ENCODE assay signal across 20 cellular contexts in genomic region chr1:171381866-171382210, GRCh38.
DNase-seq lines count a peak whose midpoint lies in the region; ATAC-seq and TF ChIP-seq lines count a peak whose summit lies in the region.
"Had no signal": no experiment of that assay in that cellular context is flagged by ENCODE, and none has a peak within 500 bp of the region (broad histone marks: within the 10 kb centered on the region; RNA-seq: fewer than 3 reads in every experiment).

No MANE protein-coding gene starts in this region.

- H3K4me1 Mint-ChIP-seq in natural killer cell treated with Interleukin-12 subunit alpha and Interleukin-12 subunit beta and Interleukin-15 and Interleukin-18, amount 100 ng/mL, for 72 hours (ENCODE audit: low read depth in 2 of 2) = no peaks in the 10 kb centered on the region
- H3K4me1 Mint-ChIP-seq in natural killer cell = no peaks in the 10 kb centered on the region
- no peaks in the 10 kb centered on the region for H3K4me1 Mint-ChIP-seq in stimulated activated memory B cell treated with anti-CD40 and anti-IgM and Interleukin-4, amounts not matched to agents 10 μg/mL and 1 μg/mL and 100 μg/mL, for 72 hours
- H3K4me1 Mint-ChIP-seq: B cell; CD4-positive, CD25-positive, alpha-beta regulatory T cell; GM23338; H9 had no signal

- H3K9me3 Mint-ChIP-seq in natural killer cell treated with Interleukin-12 subunit alpha and Interleukin-12 subunit beta and Interleukin-15 and Interleukin-18, amount 100 ng/mL, for 72 hours = no peaks in the 10 kb centered on the region
- no peaks in the 10 kb centered on the region for H3K9me3 Mint-ChIP-seq in natural killer cell
- peaks cover 7% of the 10 kb centered on the region for H3K9me3 Mint-ChIP-seq in stimulated activated memory B cell treated with anti-CD40 and anti-IgM and Interleukin-4, amounts not matched to agents 10 μg/mL and 1 μg/mL and 100 μg/mL, for 72 hours

- WGBS in neuronal stem cell (ENCODE audit: extremely low coverage in 2 of 2, insufficient read length in 2 of 2, insufficient replicate concordance in 1 of 2), 2 donors = no CpG with 5 or more reads among the region's 11 CpGs
- 94% methylated on average over 11 of the region's 11 CpGs for WGBS in heart right ventricle, 2 donors

- H3K9me3 ChIP-seq in neuronal stem cell (replicated peaks in 1 of 2; ENCODE audit: control insufficient read depth in 2 of 2, insufficient read depth in 1 of 2, low read depth in 1 of 2, low read length in 2 of 2) (peaks cover 0 to 2% of the 10 kb centered on the region in 2 donors), heart right ventricle (peaks cover 0 to 11% (median 0%) of the 10 kb centered on the region in 11 donors)

- H3K27ac Mint-ChIP-seq in natural killer cell treated with Interleukin-12 subunit alpha and Interleukin-12 subunit beta and Interleukin-15 and Interleukin-18, amount 100 ng/mL, for 72 hours = no peak overlapping the region
- no peak overlapping the region for H3K27ac Mint-ChIP-seq in natural killer cell
- H3K27ac Mint-ChIP-seq in stimulated activated memory B cell treated with anti-CD40 and anti-IgM and Interleukin-4, amounts not matched to agents 10 μg/mL and 1 μg/mL and 100 μg/mL, for 72 hours = no peak overlapping the region
- H3K27ac Mint-ChIP-seq: B cell; CD4-positive, CD25-positive, alpha-beta regulatory T cell; CD8-positive, alpha-beta T cell; GM23338; H9 had no signal

- TF ChIP-seq CTCF in natural killer cell (IDR thresholded peaks at IDR 0.05) = no peak
- TF ChIP-seq CTCF in heart right ventricle (IDR thresholded peaks at IDR 0.05) = no peak

- no peaks in the 10 kb centered on the region for H3K79me1 ChIP-seq in neuronal stem cell (ENCODE audit: low read depth, low read length)

- no peak overlapping the region for H2AFZ ChIP-seq in neuronal stem cell (ENCODE audit: low read length)
- H2AFZ ChIP-seq: GM23338 had no signal

- ATAC-seq in natural killer cell treated with Interleukin-12 subunit alpha and Interleukin-12 subunit beta and Interleukin-15 and Interleukin-18, amount 100 ng/mL, for 72 hours = peak; percentile 38 to 48
- ATAC-seq in natural killer cell (no peak), heart right ventricle (no peak)
- peak; percentile 39 for ATAC-seq in stimulated activated memory B cell treated with anti-CD40 and anti-IgM and Interleukin-4, amounts not matched to agents 10 μg/mL and 1 μg/mL and 100 μg/mL, for 72 hours
- ATAC-seq: CD8-positive, alpha-beta T cell; GM12878; GM23338; HCT116 had no signal

- no peak overlapping the region for H2BK5ac ChIP-seq in neuronal stem cell (ENCODE audit: low read length)

- H3K27ac ChIP-seq in neuronal stem cell (replicated peaks; ENCODE audit: low read length) (no peak overlapping the region), heart right ventricle (no peak overlapping the region)
- H3K27ac ChIP-seq: 22Rv1, BLaER1, C4-2B had no signal

- peak overlapping the region; percentile 31 for H3K23ac ChIP-seq in neuronal stem cell (ENCODE audit: low read depth, low read length, poor library complexity)

- no peak overlapping the region for H3K4me3 Mint-ChIP-seq in natural killer cell treated with Interleukin-12 subunit alpha and Interleukin-12 subunit beta and Interleukin-15 and Interleukin-18, amount 100 ng/mL, for 72 hours
- no peak overlapping the region for H3K4me3 Mint-ChIP-seq in natural killer cell
- no peak overlapping the region for H3K4me3 Mint-ChIP-seq in stimulated activated memory B cell treated with anti-CD40 and anti-IgM and Interleukin-4, amounts not matched to agents 10 μg/mL and 1 μg/mL and 100 μg/mL, for 72 hours
- H3K4me3 Mint-ChIP-seq: B cell; CD4-positive, CD25-positive, alpha-beta regulatory T cell; CD8-positive, alpha-beta T cell; GM23338; H9 had no signal

- H3K36me3 Mint-ChIP-seq in natural killer cell treated with Interleukin-12 subunit alpha and Interleukin-12 subunit beta and Interleukin-15 and Interleukin-18, amount 100 ng/mL, for 72 hours = no peaks in the 10 kb centered on the region
- H3K36me3 Mint-ChIP-seq in natural killer cell = no peaks in the 10 kb centered on the region
- H3K36me3 Mint-ChIP-seq in stimulated activated memory B cell treated with anti-CD40 and anti-IgM and Interleukin-4, amounts not matched to agents 10 μg/mL and 1 μg/mL and 100 μg/mL, for 72 hours = no peaks in the 10 kb centered on the region
- H3K36me3 Mint-ChIP-seq: CD4-positive, CD25-positive, alpha-beta regulatory T cell; CD8-positive, alpha-beta T cell had no signal

- H3K4me2 ChIP-seq in neuronal stem cell (ENCODE audit: insufficient read depth, low read length, poor library complexity, severe bottlenecking) = no peak overlapping the region
- H3K4me2 ChIP-seq: BLaER1, GM23338 had no signal

- no peak overlapping the region for H3K9ac ChIP-seq in neuronal stem cell (ENCODE audit: low read depth, low read length, poor library complexity)
- H3K9ac ChIP-seq: BLaER1 had no signal

- H3K4me3 ChIP-seq in neuronal stem cell (ENCODE audit: low read length in 2 of 2) = no peak overlapping the region
- H3K4me3 ChIP-seq in heart right ventricle = no peak overlapping the region
- H3K4me3 ChIP-seq: BLaER1, GM12878, GM23338 had no signal

- no peaks in the 10 kb centered on the region for H3K27me3 ChIP-seq in neuronal stem cell (ENCODE audit: control insufficient read depth in 3 of 3, insufficient read depth in 3 of 3, low read depth in 1 of 3, low read length in 3 of 3)
- no peaks in the 10 kb centered on the region for H3K27me3 ChIP-seq in heart right ventricle
- H3K27me3 ChIP-seq: BLaER1 had no signal

- H3K4ac ChIP-seq in neuronal stem cell (ENCODE audit: low read length) = no peak overlapping the region

- H3K18ac ChIP-seq in neuronal stem cell (ENCODE audit: low read length) = no peak overlapping the region

- H2BK12ac ChIP-seq in neuronal stem cell (ENCODE audit: low read length) = peak overlapping the region; percentile 41

- H3K14ac ChIP-seq in neuronal stem cell (ENCODE audit: low read length) = no peak overlapping the region

- no peaks in the 10 kb centered on the region for H3K4me1 ChIP-seq in neuronal stem cell (ENCODE audit: control insufficient read depth in 2 of 2, insufficient read depth in 1 of 2, low read depth in 1 of 2, low read length in 2 of 2)
- no peaks in the 10 kb centered on the region for H3K4me1 ChIP-seq in heart right ventricle
- H3K4me1 ChIP-seq: BLaER1, Caco-2 had no signal

- H4K8ac ChIP-seq in neuronal stem cell (ENCODE audit: low read depth, low read length) = no peak overlapping the region

- H3K36me3 ChIP-seq in neuronal stem cell (replicated peaks in 1 of 2; ENCODE audit: control insufficient read depth in 2 of 2, insufficient read depth in 2 of 2, low read length in 2 of 2) (no peaks in the 10 kb centered on the region), heart right ventricle (no peaks in the 10 kb centered on the region)
- H3K36me3 ChIP-seq: BLaER1 had no signal

- no peak overlapping the region for H4K91ac ChIP-seq in neuronal stem cell (ENCODE audit: low read depth, low read length, poor library complexity)

- intact Hi-C loops in natural killer cell (cut with micrococcal nuclease) = no loop called here
- intact Hi-C loops in heart right ventricle (cut with DNase I) = no loop called here

- DNase-seq in natural killer cell treated with Interleukin-12 subunit alpha and Interleukin-12 subunit beta and Interleukin-15 and Interleukin-18, amount 100 ng/mL, for 72 hours (ENCODE audit: low spot score) = no peak
- DNase-seq in natural killer cell (no peak), neuronal stem cell (ENCODE audit: low spot score) (no peak), heart right ventricle (no peak)
- DNase-seq in activated effector memory CD4-positive, alpha-beta T cell treated with Interleukin-2 at 50 U/mL for 16 hours = no peak
- DNase-seq: Caco-2; CD4-positive, CD25-positive, alpha-beta regulatory T cell; CD8-positive, alpha-beta T cell; DMS79; EL; GDM1; H9 had no signal

- peaks cover 4 to 11% of the 10 kb centered on the region in 2 donors for H3K27me3 Mint-ChIP-seq in natural killer cell treated with Interleukin-12 subunit alpha and Interleukin-12 subunit beta and Interleukin-15 and Interleukin-18, amount 100 ng/mL, for 72 hours
- no peaks in the 10 kb centered on the region for H3K27me3 Mint-ChIP-seq in natural killer cell (ENCODE audit: low read depth in 2 of 2)
- no peaks in the 10 kb centered on the region for H3K27me3 Mint-ChIP-seq in stimulated activated memory B cell treated with anti-CD40 and anti-IgM and Interleukin-4, amounts not matched to agents 10 μg/mL and 1 μg/mL and 100 μg/mL, for 72 hours

- peak overlapping the region; percentile 72 for H2BK120ac ChIP-seq in neuronal stem cell (ENCODE audit: low read depth, low read length)

- H2AK5ac ChIP-seq in neuronal stem cell (ENCODE audit: low read depth, low read length) = no peak overlapping the region

- peak overlapping the region; percentile 89 for H2BK15ac ChIP-seq in neuronal stem cell (ENCODE audit: low read length)

Comparison
In these comparisons a context has a peak if more than half of its experiments do, and no peak if none do; other contexts are left out.
1. ATAC-seq: peak in natural killer cell treated with Interleukin-12 subunit alpha and Interleukin-12 subunit beta and Interleukin-15 and Interleukin-18, amount 100 ng/mL, for 72 hours (2 of 2) and stimulated activated memory B cell treated with anti-CD40 and anti-IgM and Interleukin-4, amounts not matched to agents 10 μg/mL and 1 μg/mL and 100 μg/mL, for 72 hours (single experiment); none in natural killer cell (0 of 3) and heart right ventricle (0 of 8).